1 cellular context compared by ENCODE assay signal in the genomic region with DNA sequence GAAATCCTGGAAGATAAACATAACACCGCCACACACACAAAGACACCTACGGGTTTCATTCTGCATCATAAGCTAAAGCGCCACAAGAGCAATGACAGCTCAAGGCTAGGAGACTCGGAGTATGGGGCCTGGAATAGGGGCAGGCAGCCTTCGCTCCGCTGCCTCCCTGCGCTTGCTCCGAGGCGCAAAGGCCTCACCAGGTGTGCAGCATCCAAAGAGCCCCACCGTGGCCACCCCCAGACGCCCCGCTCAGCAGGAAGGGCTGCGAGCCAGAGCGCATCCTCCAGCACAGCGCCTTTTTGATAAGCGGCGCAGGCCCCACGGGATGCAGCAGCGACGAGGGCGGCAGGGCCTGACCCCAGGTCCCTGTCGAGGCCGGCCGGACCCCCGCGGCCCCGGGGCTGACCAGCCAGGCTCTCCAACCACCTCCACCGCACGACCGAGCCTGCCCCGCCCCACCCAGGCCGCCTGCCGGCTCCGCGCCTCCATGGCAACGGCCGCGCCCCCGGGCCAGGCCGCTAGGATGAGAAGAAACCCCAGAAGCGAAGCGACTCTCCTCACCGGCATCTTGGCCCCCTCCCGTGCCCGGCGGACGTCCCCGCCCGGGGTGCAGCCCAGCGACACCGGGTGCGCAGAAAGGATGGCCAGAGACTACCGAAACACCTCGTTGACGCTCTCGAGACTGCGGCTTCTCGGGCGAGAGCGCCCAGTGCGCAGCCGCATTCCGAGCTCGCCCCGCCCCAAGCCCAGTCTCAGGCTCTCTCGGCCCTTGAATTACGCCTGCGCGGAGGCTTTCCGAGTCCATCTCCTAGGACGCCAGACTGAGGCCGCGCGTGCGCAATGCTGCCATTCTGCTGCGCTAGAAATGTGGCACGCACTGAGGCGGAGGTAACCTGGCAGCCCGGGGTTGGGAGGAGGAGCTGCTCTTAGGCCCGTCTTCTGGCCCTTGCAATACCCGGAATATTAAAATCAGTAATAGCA.
TF ChIP-seq lines count a peak whose summit lies in the region.

A gene (minus strand): TSS at position 694 of the 981 bp plus-strand sequence. CDS start 127 bp downstream, at position 567.

TF ChIP-seq in GM12878, 131 proteins besides CTCF, POLR2A, EP300 and RAD21 (continued from another document):
- TF ChIP-seq NBN (IDR thresholded peaks at IDR 0.05) (0 out of 2 replicates have a peak, but pooled peaks have one; percentile 37), GATAD2B (conservative IDR thresholded peaks at IDR 0.05; ENCODE audit: low read depth) (peak; percentile 41), MYC (IDR thresholded peaks at IDR 0.05; ENCODE audit: insufficient read depth, insufficient read length, insufficient replicate concordance, low read length, severe bottlenecking) (no peak), JUNB (IDR thresholded peaks at IDR 0.05) (peak; percentile 67), ZSCAN29 (IDR thresholded peaks at IDR 0.05) (no peak), TCF7 (IDR thresholded peaks at IDR 0.05; ENCODE audit: borderline replicate concordance) (no peak), IKZF2 (IDR thresholded peaks at IDR 0.05) (0 out of 4 replicates have a peak, but pooled peaks of 1 of the 2 experiments have one; percentile 39), RUNX3 (IDR thresholded peaks at IDR 0.05; ENCODE audit: low read length) (0 out of 2 replicates have a peak, but pooled peaks have one; percentile 4), STAT1 (conservative IDR thresholded peaks at IDR 0.05) (no peak), POLR2AphosphoS5 (IDR thresholded peaks at IDR 0.05; ENCODE audit: low read length) (peak; percentile 83), ESRRA (IDR thresholded peaks at IDR 0.05; ENCODE audit: low read length) (no peak), EZH2 (IDR thresholded peaks at IDR 0.05; ENCODE audit: borderline replicate concordance, control insufficient read depth, low read depth, low read length) (no peak), SP1 (IDR thresholded peaks at IDR 0.05; ENCODE audit: low read depth, low read length) (peak; percentile 3), TCF12 (IDR thresholded peaks at IDR 0.05; ENCODE audit: low read depth, low read length) (0 out of 2 replicates have a peak, but pooled peaks have one; percentile 7), EGR1 (IDR thresholded peaks at IDR 0.05; ENCODE audit: borderline replicate concordance in 1 of 2, low read depth in 2 of 2, low read length in 2 of 2) (peak in 1 of 2 experiments; percentile 26; a peak in 1 of 3 replicates), ASH2L (IDR thresholded peaks at IDR 0.05; ENCODE audit: borderline replicate concordance, low read depth) (0 out of 2 replicates have a peak, but pooled peaks have one; percentile 87), PAX5 (IDR thresholded peaks at IDR 0.05; ENCODE audit: borderline replicate concordance, low read depth, low read length) (0 out of 2 replicates have a peak, but pooled peaks have one; percentile 5), RB1 (IDR thresholded peaks at IDR 0.05; ENCODE audit: borderline replicate concordance) (peak; percentile 39; the same call in 1 of the 2 replicates), BMI1 (IDR thresholded peaks at IDR 0.05; ENCODE audit: borderline replicate concordance) (peak; percentile 50; the same call in 1 of the 2 replicates), ZNF24 (IDR thresholded peaks at IDR 0.05) (0 out of 2 replicates have a peak, but pooled peaks have one; percentile 26), YY1 (IDR thresholded peaks at IDR 0.05; ENCODE audit: low read depth, low read length) (no peak), NR2F1 (conservative IDR thresholded peaks at IDR 0.05) (peak; percentile 60), CHD2 (IDR thresholded peaks at IDR 0.05; ENCODE audit: borderline replicate concordance, low read depth, low read length) (peak; percentile 55; the same call in 1 of the 2 replicates), HDGF (IDR thresholded peaks at IDR 0.05) (peak; percentile 64; the same call in 1 of the 2 replicates), HDAC6 (IDR thresholded peaks at IDR 0.05; ENCODE audit: unreplicated experiment) (no peak), TBL1XR1 (IDR thresholded peaks at IDR 0.05; ENCODE audit: low read depth, low read length) (peak; percentile 42; the same call in 1 of the 2 replicates), LARP7 (IDR thresholded peaks at IDR 0.05) (peak; percentile 97), DPF2 (IDR thresholded peaks at IDR 0.05) (peak; percentile 88), RAD51 (IDR thresholded peaks at IDR 0.05) (no peak), CREM (IDR thresholded peaks at IDR 0.05; ENCODE audit: low read depth) (peak; percentile 33; the same call in 1 of the 2 replicates), RBBP5 (conservative IDR thresholded peaks at IDR 0.05) (no peak), BHLHE40 (IDR thresholded peaks at IDR 0.05; ENCODE audit: borderline replicate concordance in 1 of 2, low read depth in 2 of 2, low read length in 1 of 2) (peak; percentile 16 to 76; a peak in 2 of 4 replicates), NRF1 (conservative IDR thresholded peaks at IDR 0.05; ENCODE audit: low read depth, low read length) (peak; percentile 93)
- TF ChIP-seq, protein P1, sequence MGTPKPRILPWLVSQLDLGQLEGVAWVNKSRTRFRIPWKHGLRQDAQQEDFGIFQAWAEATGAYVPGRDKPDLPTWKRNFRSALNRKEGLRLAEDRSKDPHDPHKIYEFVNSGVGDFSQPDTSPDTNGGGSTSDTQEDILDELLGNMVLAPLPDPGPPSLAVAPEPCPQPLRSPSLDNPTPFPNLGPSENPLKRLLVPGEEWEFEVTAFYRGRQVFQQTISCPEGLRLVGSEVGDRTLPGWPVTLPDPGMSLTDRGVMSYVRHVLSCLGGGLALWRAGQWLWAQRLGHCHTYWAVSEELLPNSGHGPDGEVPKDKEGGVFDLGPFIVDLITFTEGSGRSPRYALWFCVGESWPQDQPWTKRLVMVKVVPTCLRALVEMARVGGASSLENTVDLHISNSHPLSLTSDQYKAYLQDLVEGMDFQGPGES (IDR thresholded peaks at IDR 0.05) = no peak
- TF ChIP-seq, protein P2, sequence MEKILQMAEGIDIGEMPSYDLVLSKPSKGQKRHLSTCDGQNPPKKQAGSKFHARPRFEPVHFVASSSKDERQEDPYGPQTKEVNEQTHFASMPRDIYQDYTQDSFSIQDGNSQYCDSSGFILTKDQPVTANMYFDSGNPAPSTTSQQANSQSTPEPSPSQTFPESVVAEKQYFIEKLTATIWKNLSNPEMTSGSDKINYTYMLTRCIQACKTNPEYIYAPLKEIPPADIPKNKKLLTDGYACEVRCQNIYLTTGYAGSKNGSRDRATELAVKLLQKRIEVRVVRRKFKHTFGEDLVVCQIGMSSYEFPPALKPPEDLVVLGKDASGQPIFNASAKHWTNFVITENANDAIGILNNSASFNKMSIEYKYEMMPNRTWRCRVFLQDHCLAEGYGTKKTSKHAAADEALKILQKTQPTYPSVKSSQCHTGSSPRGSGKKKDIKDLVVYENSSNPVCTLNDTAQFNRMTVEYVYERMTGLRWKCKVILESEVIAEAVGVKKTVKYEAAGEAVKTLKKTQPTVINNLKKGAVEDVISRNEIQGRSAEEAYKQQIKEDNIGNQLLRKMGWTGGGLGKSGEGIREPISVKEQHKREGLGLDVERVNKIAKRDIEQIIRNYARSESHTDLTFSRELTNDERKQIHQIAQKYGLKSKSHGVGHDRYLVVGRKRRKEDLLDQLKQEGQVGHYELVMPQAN (conservative IDR thresholded peaks at IDR 0.05) = peak; percentile 91
- TF ChIP-seq, protein P3, sequence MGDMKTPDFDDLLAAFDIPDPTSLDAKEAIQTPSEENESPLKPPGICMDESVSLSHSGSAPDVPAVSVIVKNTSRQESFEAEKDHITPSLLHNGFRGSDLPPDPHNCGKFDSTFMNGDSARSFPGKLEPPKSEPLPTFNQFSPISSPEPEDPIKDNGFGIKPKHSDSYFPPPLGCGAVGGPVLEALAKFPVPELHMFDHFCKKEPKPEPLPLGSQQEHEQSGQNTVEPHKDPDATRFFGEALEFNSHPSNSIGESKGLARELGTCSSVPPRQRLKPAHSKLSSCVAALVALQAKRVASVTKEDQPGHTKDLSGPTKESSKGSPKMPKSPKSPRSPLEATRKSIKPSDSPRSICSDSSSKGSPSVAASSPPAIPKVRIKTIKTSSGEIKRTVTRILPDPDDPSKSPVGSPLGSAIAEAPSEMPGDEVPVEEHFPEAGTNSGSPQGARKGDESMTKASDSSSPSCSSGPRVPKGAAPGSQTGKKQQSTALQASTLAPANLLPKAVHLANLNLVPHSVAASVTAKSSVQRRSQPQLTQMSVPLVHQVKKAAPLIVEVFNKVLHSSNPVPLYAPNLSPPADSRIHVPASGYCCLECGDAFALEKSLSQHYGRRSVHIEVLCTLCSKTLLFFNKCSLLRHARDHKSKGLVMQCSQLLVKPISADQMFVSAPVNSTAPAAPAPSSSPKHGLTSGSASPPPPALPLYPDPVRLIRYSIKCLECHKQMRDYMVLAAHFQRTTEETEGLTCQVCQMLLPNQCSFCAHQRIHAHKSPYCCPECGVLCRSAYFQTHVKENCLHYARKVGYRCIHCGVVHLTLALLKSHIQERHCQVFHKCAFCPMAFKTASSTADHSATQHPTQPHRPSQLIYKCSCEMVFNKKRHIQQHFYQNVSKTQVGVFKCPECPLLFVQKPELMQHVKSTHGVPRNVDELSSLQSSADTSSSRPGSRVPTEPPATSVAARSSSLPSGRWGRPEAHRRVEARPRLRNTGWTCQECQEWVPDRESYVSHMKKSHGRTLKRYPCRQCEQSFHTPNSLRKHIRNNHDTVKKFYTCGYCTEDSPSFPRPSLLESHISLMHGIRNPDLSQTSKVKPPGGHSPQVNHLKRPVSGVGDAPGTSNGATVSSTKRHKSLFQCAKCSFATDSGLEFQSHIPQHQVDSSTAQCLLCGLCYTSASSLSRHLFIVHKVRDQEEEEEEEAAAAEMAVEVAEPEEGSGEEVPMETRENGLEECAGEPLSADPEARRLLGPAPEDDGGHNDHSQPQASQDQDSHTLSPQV (IDR thresholded peaks at IDR 0.05) = 0 out of 2 replicates have a peak, but pooled peaks have one; percentile 27
- TF ChIP-seq, protein P4, sequence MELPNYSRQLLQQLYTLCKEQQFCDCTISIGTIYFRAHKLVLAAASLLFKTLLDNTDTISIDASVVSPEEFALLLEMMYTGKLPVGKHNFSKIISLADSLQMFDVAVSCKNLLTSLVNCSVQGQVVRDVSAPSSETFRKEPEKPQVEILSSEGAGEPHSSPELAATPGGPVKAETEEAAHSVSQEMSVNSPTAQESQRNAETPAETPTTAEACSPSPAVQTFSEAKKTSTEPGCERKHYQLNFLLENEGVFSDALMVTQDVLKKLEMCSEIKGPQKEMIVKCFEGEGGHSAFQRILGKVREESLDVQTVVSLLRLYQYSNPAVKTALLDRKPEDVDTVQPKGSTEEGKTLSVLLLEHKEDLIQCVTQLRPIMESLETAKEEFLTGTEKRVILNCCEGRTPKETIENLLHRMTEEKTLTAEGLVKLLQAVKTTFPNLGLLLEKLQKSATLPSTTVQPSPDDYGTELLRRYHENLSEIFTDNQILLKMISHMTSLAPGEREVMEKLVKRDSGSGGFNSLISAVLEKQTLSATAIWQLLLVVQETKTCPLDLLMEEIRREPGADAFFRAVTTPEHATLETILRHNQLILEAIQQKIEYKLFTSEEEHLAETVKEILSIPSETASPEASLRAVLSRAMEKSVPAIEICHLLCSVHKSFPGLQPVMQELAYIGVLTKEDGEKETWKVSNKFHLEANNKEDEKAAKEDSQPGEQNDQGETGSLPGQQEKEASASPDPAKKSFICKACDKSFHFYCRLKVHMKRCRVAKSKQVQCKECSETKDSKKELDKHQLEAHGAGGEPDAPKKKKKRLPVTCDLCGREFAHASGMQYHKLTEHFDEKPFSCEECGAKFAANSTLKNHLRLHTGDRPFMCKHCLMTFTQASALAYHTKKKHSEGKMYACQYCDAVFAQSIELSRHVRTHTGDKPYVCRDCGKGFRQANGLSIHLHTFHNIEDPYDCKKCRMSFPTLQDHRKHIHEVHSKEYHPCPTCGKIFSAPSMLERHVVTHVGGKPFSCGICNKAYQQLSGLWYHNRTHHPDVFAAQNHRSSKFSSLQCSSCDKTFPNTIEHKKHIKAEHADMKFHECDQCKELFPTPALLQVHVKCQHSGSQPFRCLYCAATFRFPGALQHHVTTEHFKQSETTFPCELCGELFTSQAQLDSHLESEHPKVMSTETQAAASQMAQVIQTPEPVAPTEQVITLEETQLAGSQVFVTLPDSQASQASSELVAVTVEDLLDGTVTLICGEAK (IDR thresholded peaks at IDR 0.05; ENCODE audit: borderline replicate concordance) = no peak
- TF ChIP-seq, protein P5, sequence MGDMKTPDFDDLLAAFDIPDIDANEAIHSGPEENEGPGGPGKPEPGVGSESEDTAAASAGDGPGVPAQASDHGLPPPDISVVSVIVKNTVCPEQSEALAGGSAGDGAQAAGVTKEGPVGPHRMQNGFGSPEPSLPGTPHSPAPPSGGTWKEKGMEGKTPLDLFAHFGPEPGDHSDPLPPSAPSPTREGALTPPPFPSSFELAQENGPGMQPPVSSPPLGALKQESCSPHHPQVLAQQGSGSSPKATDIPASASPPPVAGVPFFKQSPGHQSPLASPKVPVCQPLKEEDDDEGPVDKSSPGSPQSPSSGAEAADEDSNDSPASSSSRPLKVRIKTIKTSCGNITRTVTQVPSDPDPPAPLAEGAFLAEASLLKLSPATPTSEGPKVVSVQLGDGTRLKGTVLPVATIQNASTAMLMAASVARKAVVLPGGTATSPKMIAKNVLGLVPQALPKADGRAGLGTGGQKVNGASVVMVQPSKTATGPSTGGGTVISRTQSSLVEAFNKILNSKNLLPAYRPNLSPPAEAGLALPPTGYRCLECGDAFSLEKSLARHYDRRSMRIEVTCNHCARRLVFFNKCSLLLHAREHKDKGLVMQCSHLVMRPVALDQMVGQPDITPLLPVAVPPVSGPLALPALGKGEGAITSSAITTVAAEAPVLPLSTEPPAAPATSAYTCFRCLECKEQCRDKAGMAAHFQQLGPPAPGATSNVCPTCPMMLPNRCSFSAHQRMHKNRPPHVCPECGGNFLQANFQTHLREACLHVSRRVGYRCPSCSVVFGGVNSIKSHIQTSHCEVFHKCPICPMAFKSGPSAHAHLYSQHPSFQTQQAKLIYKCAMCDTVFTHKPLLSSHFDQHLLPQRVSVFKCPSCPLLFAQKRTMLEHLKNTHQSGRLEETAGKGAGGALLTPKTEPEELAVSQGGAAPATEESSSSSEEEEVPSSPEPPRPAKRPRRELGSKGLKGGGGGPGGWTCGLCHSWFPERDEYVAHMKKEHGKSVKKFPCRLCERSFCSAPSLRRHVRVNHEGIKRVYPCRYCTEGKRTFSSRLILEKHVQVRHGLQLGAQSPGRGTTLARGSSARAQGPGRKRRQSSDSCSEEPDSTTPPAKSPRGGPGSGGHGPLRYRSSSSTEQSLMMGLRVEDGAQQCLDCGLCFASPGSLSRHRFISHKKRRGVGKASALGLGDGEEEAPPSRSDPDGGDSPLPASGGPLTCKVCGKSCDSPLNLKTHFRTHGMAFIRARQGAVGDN (IDR thresholded peaks at IDR 0.05) = peak; percentile 51
- TF ChIP-seq, protein P6, sequence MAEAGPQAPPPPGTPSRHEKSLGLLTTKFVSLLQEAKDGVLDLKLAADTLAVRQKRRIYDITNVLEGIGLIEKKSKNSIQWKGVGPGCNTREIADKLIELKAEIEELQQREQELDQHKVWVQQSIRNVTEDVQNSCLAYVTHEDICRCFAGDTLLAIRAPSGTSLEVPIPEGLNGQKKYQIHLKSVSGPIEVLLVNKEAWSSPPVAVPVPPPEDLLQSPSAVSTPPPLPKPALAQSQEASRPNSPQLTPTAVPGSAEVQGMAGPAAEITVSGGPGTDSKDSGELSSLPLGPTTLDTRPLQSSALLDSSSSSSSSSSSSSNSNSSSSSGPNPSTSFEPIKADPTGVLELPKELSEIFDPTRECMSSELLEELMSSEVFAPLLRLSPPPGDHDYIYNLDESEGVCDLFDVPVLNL (IDR thresholded peaks at IDR 0.05; ENCODE audit: low read depth, low read length) = no peak
